In the genomic region with DNA sequence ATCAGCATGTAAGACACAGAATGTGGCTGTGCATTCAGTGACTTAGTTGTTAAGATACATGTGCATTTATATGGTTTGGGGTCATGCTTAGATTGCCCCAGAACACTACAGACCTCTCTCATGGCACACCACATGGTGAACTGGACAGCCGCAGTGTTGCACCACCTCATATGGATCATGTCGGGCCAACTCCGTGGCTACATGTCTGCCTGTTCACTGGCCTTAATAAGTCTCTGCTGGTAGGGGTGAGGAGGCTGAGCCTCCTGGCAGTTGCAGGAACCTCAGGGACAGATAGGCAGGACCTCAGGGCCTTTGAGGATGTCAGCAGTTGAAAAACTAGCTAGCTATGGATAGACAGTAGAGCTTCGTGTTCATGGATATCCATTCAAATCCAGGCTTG, we compare ENCODE assay signal across 24 cellular contexts.
"Had no signal": no experiment of that assay in that cellular context is flagged by ENCODE, and none has a peak within 500 bp of the region (broad histone marks: within the 10 kb centered on the region; RNA-seq: fewer than 3 reads in every experiment).

No MANE protein-coding gene starts in this region.

- H3K27ac ChIP-seq: left lung, parathyroid adenoma, psoas muscle, right lobe of liver, tibial nerve, uterus had no signal

- H3K27me3 Mint-ChIP-seq: stimulated activated naive CD8-positive, alpha-beta T cell treated with anti-CD3 and anti-CD28 coated beads, Interleukin-15, amount 100 ng/mL, for 72 hours; type B pancreatic cell had no signal

- H3K36me3 ChIP-seq: left lung, right lobe of liver, tibial nerve, uterus had no signal

- H3K27ac Mint-ChIP-seq: mesothelial cell of epicardium; natural killer cell treated with Interleukin-12 subunit alpha and Interleukin-12 subunit beta and Interleukin-15 and Interleukin-18, amount 100 ng/mL, for 72 hours; stimulated activated memory B cell treated with anti-CD40 and anti-IgM and Interleukin-4, amounts not matched to agents 10 μg/mL and 1 μg/mL and 100 μg/mL, for 72 hours; stimulated activated naive CD8-positive, alpha-beta T cell treated with anti-CD3 and anti-CD28 coated beads, Interleukin-15, amount 100 ng/mL, for 72 hours; type B pancreatic cell had no signal

- H3K4me1 ChIP-seq: left lung, parathyroid adenoma, psoas muscle, right lobe of liver, uterus had no signal

- H3K27me3 ChIP-seq: left lung, right lobe of liver, tibial nerve, uterus had no signal

- H3K9me3 ChIP-seq: left lung, psoas muscle, right lobe of liver, tibial nerve, uterus had no signal

- DNase-seq: hippocampal formation; kidney; left colon; left lung; mesendoderm; naive thymus-derived CD4-positive, alpha-beta T cell; psoas muscle; right lobe of liver; stimulated activated CD4-positive, alpha-beta T cell treated with anti-CD3 and anti-CD28 coated beads, Interleukin-1b, Interleukin-23, amount 100 ng/mL, for 48 hours; stimulated activated CD4-positive, alpha-beta T cell treated with anti-CD3 and anti-CD28 coated beads, Interleukin-2, amount 100 ng/mL, for 48 hours; stimulated activated CD4-positive, alpha-beta T cell treated with anti-CD3 and anti-CD28 coated beads, Interleukin-4, amount 100 ng/mL, for 4 hours; stimulated activated CD8-positive, alpha-beta memory T cell treated with anti-CD3 and anti-CD28 coated beads, Interleukin-4, amount 100 ng/mL, for 48 hours; stimulated activated naive CD4-positive, alpha-beta T cell treated with Interleukin-2 at 50 U/mL for 16 hours; stimulated activated naive CD8-positive, alpha-beta T cell treated with anti-CD3 and anti-CD28 coated beads, Interleukin-15, amount 100 ng/mL, for 72 hours; substantia nigra; uterus had no signal

- H3K36me3 Mint-ChIP-seq: mesothelial cell of epicardium; natural killer cell treated with Interleukin-12 subunit alpha and Interleukin-12 subunit beta and Interleukin-15 and Interleukin-18, amount 100 ng/mL, for 72 hours; stimulated activated memory B cell treated with anti-CD40 and anti-IgM and Interleukin-4, amounts not matched to agents 10 μg/mL and 1 μg/mL and 100 μg/mL, for 72 hours; type B pancreatic cell had no signal

- ATAC-seq: left colon; left lung; naive thymus-derived CD4-positive, alpha-beta T cell; natural killer cell treated with Interleukin-12 subunit alpha and Interleukin-12 subunit beta and Interleukin-15 and Interleukin-18, amount 100 ng/mL, for 72 hours; psoas muscle; right lobe of liver; stimulated activated memory B cell treated with anti-CD40 and anti-IgM and Interleukin-4, amounts not matched to agents 10 μg/mL and 1 μg/mL and 100 μg/mL, for 72 hours; stimulated activated naive CD8-positive, alpha-beta T cell treated with anti-CD3 and anti-CD28 coated beads, Interleukin-15, amount 100 ng/mL, for 72 hours had no signal

- H3K9me3 Mint-ChIP-seq: mesothelial cell of epicardium; stimulated activated memory B cell treated with anti-CD40 and anti-IgM and Interleukin-4, amounts not matched to agents 10 μg/mL and 1 μg/mL and 100 μg/mL, for 72 hours; stimulated activated naive CD8-positive, alpha-beta T cell treated with anti-CD3 and anti-CD28 coated beads, Interleukin-15, amount 100 ng/mL, for 72 hours; type B pancreatic cell had no signal

- H3K4me3 Mint-ChIP-seq: mesothelial cell of epicardium; natural killer cell treated with Interleukin-12 subunit alpha and Interleukin-12 subunit beta and Interleukin-15 and Interleukin-18, amount 100 ng/mL, for 72 hours; stimulated activated memory B cell treated with anti-CD40 and anti-IgM and Interleukin-4, amounts not matched to agents 10 μg/mL and 1 μg/mL and 100 μg/mL, for 72 hours; stimulated activated naive CD8-positive, alpha-beta T cell treated with anti-CD3 and anti-CD28 coated beads, Interleukin-15, amount 100 ng/mL, for 72 hours; type B pancreatic cell had no signal

- H3K4me3 ChIP-seq: left lung, lung, psoas muscle, right lobe of liver, smooth muscle cell, tibial nerve, uterus had no signal
